ENCODE assay signal across 8 cellular contexts in genomic region chr17:32445976-32446375, GRCh38. TPM values are rescaled to one million over a fixed set of nuclear protein-coding genes. Genes with fewer than 3 reads are reported as not detected.
DNase-seq lines count a peak whose midpoint lies in the region; ATAC-seq lines count a peak whose summit lies in the region.

No MANE protein-coding gene starts in this region.

- peaks cover 27% of the 10 kb centered on the region for H3K36me3 Mint-ChIP-seq in activated CD8-positive, alpha-beta memory T cell treated with anti-CD3 and anti-CD28 coated beads, Interleukin-2, amount 10 ng/mL, durations not matched to agents 7 days and 5 days
- peaks cover 33% of the 10 kb centered on the region for H3K36me3 Mint-ChIP-seq in T-helper 2 cell treated with Interferon-gamma antibody and Interleukin-4, amounts not matched to agents 5 μg/mL and 100 μg/mL, for 36 hours (ENCODE audit: low read depth)
- peaks cover 62% of the 10 kb centered on the region for H3K36me3 Mint-ChIP-seq in stimulated activated effector memory CD8-positive, alpha-beta T cell treated with anti-CD3 and anti-CD28 coated beads, Interleukin-12 subunit alpha, Interleukin-12 subunit beta, amount 100 ng/mL, for 72 hours

- ATAC-seq in activated CD8-positive, alpha-beta memory T cell treated with anti-CD3 and anti-CD28 coated beads, Interleukin-2, amount 10 ng/mL, durations not matched to agents 7 days and 5 days, result no peak
- ATAC-seq in stimulated activated effector memory CD8-positive, alpha-beta T cell treated with anti-CD3 and anti-CD28 coated beads, Interleukin-12 subunit alpha, Interleukin-12 subunit beta, amount 100 ng/mL, for 72 hours, result peak; percentile 25
- ATAC-seq in GM19463 (IDR thresholded peaks at IDR 0.05; ENCODE audit: unreplicated experiment), result no peak

- H3K4me3 Mint-ChIP-seq in activated CD8-positive, alpha-beta memory T cell treated with anti-CD3 and anti-CD28 coated beads, Interleukin-2, amount 10 ng/mL, durations not matched to agents 7 days and 5 days, result peak overlapping the region; percentile 82
- H3K4me3 Mint-ChIP-seq in T-helper 2 cell treated with Interferon-gamma antibody and Interleukin-4, amounts not matched to agents 5 μg/mL and 100 μg/mL, for 36 hours, result peak overlapping the region; percentile 90
- peak overlapping the region; percentile 75 for H3K4me3 Mint-ChIP-seq in stimulated activated effector memory CD8-positive, alpha-beta T cell treated with anti-CD3 and anti-CD28 coated beads, Interleukin-12 subunit alpha, Interleukin-12 subunit beta, amount 100 ng/mL, for 72 hours

- CTCF ChIA-PET in activated CD8-positive, alpha-beta memory T cell treated with anti-CD3 and anti-CD28 coated beads, Interleukin-2, amount 10 ng/mL, durations not matched to agents 7 days and 5 days (lab: Charles Lee), result interaction anchor here (0.7 to 8.0 kb wide), 3 partner anchors 17 to 432 kb away, joined by 4 to 67 read pairs (median 4); no protein-coding TSS in a partner anchor

- peaks cover 46% of the 10 kb centered on the region for H3K4me1 Mint-ChIP-seq in activated CD8-positive, alpha-beta memory T cell treated with anti-CD3 and anti-CD28 coated beads, Interleukin-2, amount 10 ng/mL, durations not matched to agents 7 days and 5 days
- H3K4me1 Mint-ChIP-seq in T-helper 2 cell treated with Interferon-gamma antibody and Interleukin-4, amounts not matched to agents 5 μg/mL and 100 μg/mL, for 36 hours (ENCODE audit: low read depth), result peaks cover 41% of the 10 kb centered on the region
- H3K4me1 Mint-ChIP-seq in stimulated activated effector memory CD8-positive, alpha-beta T cell treated with anti-CD3 and anti-CD28 coated beads, Interleukin-12 subunit alpha, Interleukin-12 subunit beta, amount 100 ng/mL, for 72 hours, result peaks cover 40% of the 10 kb centered on the region

- H3K27me3 Mint-ChIP-seq in activated CD8-positive, alpha-beta memory T cell treated with anti-CD3 and anti-CD28 coated beads, Interleukin-2, amount 10 ng/mL, durations not matched to agents 7 days and 5 days, result peaks cover 15% of the 10 kb centered on the region
- H3K27me3 Mint-ChIP-seq in T-helper 2 cell treated with Interferon-gamma antibody and Interleukin-4, amounts not matched to agents 5 μg/mL and 100 μg/mL, for 36 hours (ENCODE audit: low read depth), result peaks cover 13% of the 10 kb centered on the region

- no peaks in the 10 kb centered on the region for H3K9me3 Mint-ChIP-seq in activated CD8-positive, alpha-beta memory T cell treated with anti-CD3 and anti-CD28 coated beads, Interleukin-2, amount 10 ng/mL, durations not matched to agents 7 days and 5 days (ENCODE audit: low read depth)
- no peaks in the 10 kb centered on the region for H3K9me3 Mint-ChIP-seq in T-helper 2 cell treated with Interferon-gamma antibody and Interleukin-4, amounts not matched to agents 5 μg/mL and 100 μg/mL, for 36 hours
- no peaks in the 10 kb centered on the region for H3K9me3 Mint-ChIP-seq in stimulated activated effector memory CD8-positive, alpha-beta T cell treated with anti-CD3 and anti-CD28 coated beads, Interleukin-12 subunit alpha, Interleukin-12 subunit beta, amount 100 ng/mL, for 72 hours

- DNase-seq in activated CD8-positive, alpha-beta memory T cell treated with anti-CD3 and anti-CD28 coated beads, Interleukin-2, amount 10 ng/mL, durations not matched to agents 7 days and 5 days, result no peak
- DNase-seq in activated CD8-positive, alpha-beta memory T cell treated with anti-CD3 and anti-CD28 coated beads, Interleukin-2, amount 50 U/mL, for 4 hours, result no peak
- no peak for DNase-seq in T-helper 2 cell treated with Interferon-gamma antibody and Interleukin-4, amounts not matched to agents 5 μg/mL and 100 μg/mL, for 36 hours (ENCODE audit: low spot score)
- DNase-seq in fibroblast of peridontal ligament (ENCODE audit: extremely low read depth), result peak; percentile 44
- DNase-seq in stimulated activated effector memory CD8-positive, alpha-beta T cell treated with anti-CD3 and anti-CD28 coated beads, Interleukin-12 subunit alpha, Interleukin-12 subunit beta, amount 100 ng/mL, for 72 hours (ENCODE audit: low spot score in 2 of 2), result no peak
- DNase-seq in NCI-H2171 treated with DMSO at 0.1 percent for 48 hours (lab: John Stamatoyannopoulos, UW), result no peak
- DNase-seq in SHP77 (lab: John Stamatoyannopoulos, UW), result no peak

- peak overlapping the region; percentile 90 for H3K27ac Mint-ChIP-seq in activated CD8-positive, alpha-beta memory T cell treated with anti-CD3 and anti-CD28 coated beads, Interleukin-2, amount 10 ng/mL, durations not matched to agents 7 days and 5 days
- H3K27ac Mint-ChIP-seq in T-helper 2 cell treated with Interferon-gamma antibody and Interleukin-4, amounts not matched to agents 5 μg/mL and 100 μg/mL, for 36 hours, result peak overlapping the region; percentile 85
- H3K27ac Mint-ChIP-seq in stimulated activated effector memory CD8-positive, alpha-beta T cell treated with anti-CD3 and anti-CD28 coated beads, Interleukin-12 subunit alpha, Interleukin-12 subunit beta, amount 100 ng/mL, for 72 hours, result peak overlapping the region; percentile 87

RNA-seq across cellular contexts. Expression of gene PSMD11, which starts 1.7 kb away (rescaled TPM):
- 100 to 1,000 TPM; 110 to 139 TPM for total RNA-seq in activated CD8-positive, alpha-beta memory T cell treated with anti-CD3 and anti-CD28 coated beads, Interleukin-2, amount 10 ng/mL, durations not matched to agents 7 days and 5 days

RNA-seq across cellular contexts. Expression of gene CDK5R1, which starts 40.8 kb away (rescaled TPM):
- total RNA-seq in activated CD8-positive, alpha-beta memory T cell treated with anti-CD3 and anti-CD28 coated beads, Interleukin-2, amount 10 ng/mL, durations not matched to agents 7 days and 5 days, result 1 to 10 TPM; 3.3 to 3.5 TPM
